In the genomic region with DNA sequence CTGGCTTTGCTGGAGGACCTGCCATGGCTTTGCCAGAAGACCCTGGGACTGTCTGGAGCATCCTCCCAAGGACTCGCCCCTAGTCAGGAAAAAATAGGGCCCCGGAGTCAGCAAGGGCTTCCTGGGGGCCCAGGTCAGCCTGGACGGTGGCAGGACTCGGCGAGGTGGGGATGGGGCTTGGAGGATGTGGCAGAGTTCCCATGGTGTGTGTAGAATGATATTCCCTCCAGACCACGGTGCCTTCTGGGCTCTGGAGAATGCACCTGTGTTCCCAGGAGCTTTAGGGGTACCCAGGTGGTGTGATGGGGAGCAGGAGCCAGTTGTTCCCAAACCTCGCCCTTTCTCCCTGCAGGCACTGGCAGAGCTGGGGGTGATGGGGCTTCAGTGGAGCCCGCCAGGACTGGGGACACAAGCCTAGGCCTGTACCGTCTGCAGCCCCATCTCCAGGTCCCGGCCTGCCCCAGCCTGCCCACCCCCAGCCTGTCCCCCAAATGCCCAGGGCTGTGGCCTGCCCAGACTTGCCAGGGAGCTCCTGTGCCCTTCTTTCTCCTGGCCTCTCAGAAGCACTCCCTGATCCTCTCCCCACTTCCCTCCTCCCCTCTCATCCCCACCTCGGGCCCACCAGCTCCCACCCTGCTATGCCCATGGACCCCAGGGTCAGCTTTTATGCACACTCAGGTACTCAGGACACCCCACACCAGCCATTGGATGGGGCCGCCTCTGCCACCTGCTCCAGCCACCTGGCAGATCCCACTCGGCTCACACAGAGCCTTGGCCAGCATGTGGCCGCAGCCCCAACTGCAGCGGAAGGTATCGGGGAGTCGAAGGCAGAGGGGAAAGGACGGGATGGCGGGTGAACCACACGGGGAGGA, we compare ENCODE assay signal across 15 cellular contexts.
A peak's percentile ranks its signal among the peaks of the same experiment; 100 is the strongest.
DNase-seq lines count a peak whose midpoint lies in the region; ATAC-seq and TF ChIP-seq lines count a peak whose summit lies in the region.
"Had no signal": no experiment of that assay in that cellular context is flagged by ENCODE, and none has a peak within 500 bp of the region (broad histone marks: within the 10 kb centered on the region; RNA-seq: fewer than 3 reads in every experiment).

No MANE protein-coding gene starts in this region.

- H3K9me3 ChIP-seq in left ventricle myocardium inferior (replicated peaks), result no peaks in the 10 kb centered on the region
- H3K9me3 ChIP-seq in psoas muscle, result no peaks in the 10 kb centered on the region

- peaks cover 7% of the 10 kb centered on the region for H3K36me3 Mint-ChIP-seq in WTC11

- intact Hi-C loops in left ventricle myocardium inferior (cut with micrococcal nuclease) (no loop called here), psoas muscle (cut with DNase I) (no loop called here)

- H3K27ac Mint-ChIP-seq in WTC11, result no peak overlapping the region
- H3K27ac Mint-ChIP-seq: CD8-positive, alpha-beta T cell; naive thymus-derived CD4-positive, alpha-beta T cell had no signal

- CTCF ChIA-PET in WTC11 (lab: Charles Lee), result interaction anchor here (0.6 kb wide), 1 partner anchor 88 kb away, joined by 3 read pairs; no protein-coding TSS in a partner anchor

- H3K4me3 ChIP-seq in left ventricle myocardium inferior, result no peak overlapping the region
- no peak overlapping the region for H3K4me3 ChIP-seq in psoas muscle

- peaks cover 71% of the 10 kb centered on the region for H3K27me3 Mint-ChIP-seq in WTC11 (ENCODE audit: low read depth)
- H3K27me3 Mint-ChIP-seq: naive thymus-derived CD4-positive, alpha-beta T cell had no signal

- peaks cover 17% of the 10 kb centered on the region for H3K4me1 Mint-ChIP-seq in WTC11

- H3K27ac ChIP-seq in left ventricle myocardium inferior (replicated peaks) (no peak overlapping the region), psoas muscle (no peak overlapping the region)

- H3K9me3 Mint-ChIP-seq in WTC11, result peaks cover 9% of the 10 kb centered on the region
- H3K9me3 Mint-ChIP-seq: CD8-positive, alpha-beta T cell had no signal

- no peaks in the 10 kb centered on the region for H3K36me3 ChIP-seq in left ventricle myocardium inferior
- no peaks in the 10 kb centered on the region for H3K36me3 ChIP-seq in psoas muscle (ENCODE audit: insufficient read depth in 1 of 2, low read depth in 1 of 2)

- ATAC-seq in WTC11 (peak; percentile 14; the same call in 1 of the 2 replicates), psoas muscle (no peak), GM21381 (IDR thresholded peaks at IDR 0.05; ENCODE audit: unreplicated experiment) (no peak), HG02642 (IDR thresholded peaks at IDR 0.05; ENCODE audit: poor library complexity, unreplicated experiment) (no peak)
- ATAC-seq: CD8-positive, alpha-beta T cell; naive thymus-derived CD4-positive, alpha-beta T cell had no signal

- TF ChIP-seq CTCF in WTC11 (IDR thresholded peaks at IDR 0.05) (no peak), left ventricle myocardium inferior (IDR thresholded peaks at IDR 0.05; ENCODE audit: borderline replicate concordance) (no peak), psoas muscle (IDR thresholded peaks at IDR 0.05) (no peak), GM13977 (IDR thresholded peaks at IDR 0.05; ENCODE audit: extremely low read depth, insufficient read depth, missing control alignments) (no peak)

- peaks cover 70% of the 10 kb centered on the region for H3K4me1 ChIP-seq in left ventricle myocardium inferior
- peaks cover 8% of the 10 kb centered on the region for H3K4me1 ChIP-seq in psoas muscle

- H3K27me3 ChIP-seq in left ventricle myocardium inferior (ENCODE audit: low read depth) (no peaks in the 10 kb centered on the region), psoas muscle (ENCODE audit: insufficient read depth in 3 of 3, low read length in 2 of 3) (peaks cover 0 to 17% (median 9%) of the 10 kb centered on the region in 3 donors)

- H3K4me3 Mint-ChIP-seq in WTC11, result no peak overlapping the region
- H3K4me3 Mint-ChIP-seq: CD8-positive, alpha-beta T cell; naive thymus-derived CD4-positive, alpha-beta T cell had no signal

- POLR2A ChIA-PET in WTC11 (lab: Charles Lee), result no interaction called here

- WGBS in psoas muscle, 3 donors, result 91 to 93% (median 92%) methylated on average over 18 to 20 of the region's 20 CpGs

- in situ Hi-C loops in GM13977 (cut with MboI; ENCODE audit: low pct_unique_long_range_greater_than_20kb, low sequenced_read_pairs, unreplicated experiment), result no loop called here

- DNase-seq in activated CD4-positive, CD25-positive, alpha-beta regulatory T cell treated with anti-CD3 and anti-CD28 coated beads, Interleukin-2, amount 50 U/mL, for 72 hours, result peak; percentile 23
- no peak for DNase-seq in activated CD4-positive, CD25-positive, alpha-beta regulatory T cell (lab: John Stamatoyannopoulos, UW)
- DNase-seq in WTC11 (ENCODE audit: low spot score) (peak; percentile 11), left ventricle myocardium inferior (peak; percentile 9), psoas muscle (peak; percentile 9 to 42), GM13977 (ENCODE audit: low spot score) (no peak)
- DNase-seq: amygdala, foreskin fibroblast, NCI-H526 treated with DMSO at 0.1 percent for 48 hours, RPMI8226, small intestine had no signal

TF ChIP-seq in WTC11, 78 proteins besides CTCF, POLR2A, EP300 and RAD21:
- TF ChIP-seq ESRRA (CRISPR knock-in tag; IDR thresholded peaks at IDR 0.05; ENCODE audit: borderline replicate concordance) (no peak), JAZF1 (CRISPR knock-in tag; IDR thresholded peaks at IDR 0.05) (no peak), RORB (CRISPR knock-in tag; IDR thresholded peaks at IDR 0.05) (no peak), NFYB (CRISPR knock-in tag; conservative IDR thresholded peaks at IDR 0.05; ENCODE audit: low read depth) (no peak), TEAD4 (CRISPR knock-in tag; IDR thresholded peaks at IDR 0.05) (no peak), ZNF263 (CRISPR knock-in tag; IDR thresholded peaks at IDR 0.05; ENCODE audit: low read depth) (no peak), MYBL2 (CRISPR knock-in tag; IDR thresholded peaks at IDR 0.05) (no peak), SMAD3 (CRISPR knock-in tag; IDR thresholded peaks at IDR 0.05; ENCODE audit: borderline replicate concordance) (no peak), TEAD1 (CRISPR knock-in tag; IDR thresholded peaks at IDR 0.05) (no peak), ZNF671 (CRISPR knock-in tag; IDR thresholded peaks at IDR 0.05) (no peak), GRHL2 (CRISPR knock-in tag; IDR thresholded peaks at IDR 0.05; ENCODE audit: insufficient replicate concordance, severe bottlenecking) (no peak), ZNF423 (CRISPR knock-in tag; IDR thresholded peaks at IDR 0.05) (no peak), FOXK1 (CRISPR knock-in tag; IDR thresholded peaks at IDR 0.05) (no peak), HMGA2 (CRISPR knock-in tag; IDR thresholded peaks at IDR 0.05) (no peak)
- TF ChIP-seq, protein P1, sequence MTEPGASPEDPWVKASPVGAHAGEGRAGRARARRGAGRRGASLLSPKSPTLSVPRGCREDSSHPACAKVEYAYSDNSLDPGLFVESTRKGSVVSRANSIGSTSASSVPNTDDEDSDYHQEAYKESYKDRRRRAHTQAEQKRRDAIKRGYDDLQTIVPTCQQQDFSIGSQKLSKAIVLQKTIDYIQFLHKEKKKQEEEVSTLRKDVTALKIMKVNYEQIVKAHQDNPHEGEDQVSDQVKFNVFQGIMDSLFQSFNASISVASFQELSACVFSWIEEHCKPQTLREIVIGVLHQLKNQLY (CRISPR knock-in tag; IDR thresholded peaks at IDR 0.05), result no peak
- TF ChIP-seq, protein P2, sequence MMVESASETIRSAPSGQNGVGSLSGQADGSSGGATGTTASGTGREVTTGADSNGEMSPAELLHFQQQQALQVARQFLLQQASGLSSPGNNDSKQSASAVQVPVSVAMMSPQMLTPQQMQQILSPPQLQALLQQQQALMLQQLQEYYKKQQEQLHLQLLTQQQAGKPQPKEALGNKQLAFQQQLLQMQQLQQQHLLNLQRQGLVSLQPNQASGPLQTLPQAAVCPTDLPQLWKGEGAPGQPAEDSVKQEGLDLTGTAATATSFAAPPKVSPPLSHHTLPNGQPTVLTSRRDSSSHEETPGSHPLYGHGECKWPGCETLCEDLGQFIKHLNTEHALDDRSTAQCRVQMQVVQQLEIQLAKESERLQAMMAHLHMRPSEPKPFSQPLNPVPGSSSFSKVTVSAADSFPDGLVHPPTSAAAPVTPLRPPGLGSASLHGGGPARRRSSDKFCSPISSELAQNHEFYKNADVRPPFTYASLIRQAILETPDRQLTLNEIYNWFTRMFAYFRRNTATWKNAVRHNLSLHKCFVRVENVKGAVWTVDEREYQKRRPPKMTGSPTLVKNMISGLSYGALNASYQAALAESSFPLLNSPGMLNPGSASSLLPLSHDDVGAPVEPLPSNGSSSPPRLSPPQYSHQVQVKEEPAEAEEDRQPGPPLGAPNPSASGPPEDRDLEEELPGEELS (CRISPR knock-in tag; IDR thresholded peaks at IDR 0.05), result no peak
- TF ChIP-seq, protein P3, sequence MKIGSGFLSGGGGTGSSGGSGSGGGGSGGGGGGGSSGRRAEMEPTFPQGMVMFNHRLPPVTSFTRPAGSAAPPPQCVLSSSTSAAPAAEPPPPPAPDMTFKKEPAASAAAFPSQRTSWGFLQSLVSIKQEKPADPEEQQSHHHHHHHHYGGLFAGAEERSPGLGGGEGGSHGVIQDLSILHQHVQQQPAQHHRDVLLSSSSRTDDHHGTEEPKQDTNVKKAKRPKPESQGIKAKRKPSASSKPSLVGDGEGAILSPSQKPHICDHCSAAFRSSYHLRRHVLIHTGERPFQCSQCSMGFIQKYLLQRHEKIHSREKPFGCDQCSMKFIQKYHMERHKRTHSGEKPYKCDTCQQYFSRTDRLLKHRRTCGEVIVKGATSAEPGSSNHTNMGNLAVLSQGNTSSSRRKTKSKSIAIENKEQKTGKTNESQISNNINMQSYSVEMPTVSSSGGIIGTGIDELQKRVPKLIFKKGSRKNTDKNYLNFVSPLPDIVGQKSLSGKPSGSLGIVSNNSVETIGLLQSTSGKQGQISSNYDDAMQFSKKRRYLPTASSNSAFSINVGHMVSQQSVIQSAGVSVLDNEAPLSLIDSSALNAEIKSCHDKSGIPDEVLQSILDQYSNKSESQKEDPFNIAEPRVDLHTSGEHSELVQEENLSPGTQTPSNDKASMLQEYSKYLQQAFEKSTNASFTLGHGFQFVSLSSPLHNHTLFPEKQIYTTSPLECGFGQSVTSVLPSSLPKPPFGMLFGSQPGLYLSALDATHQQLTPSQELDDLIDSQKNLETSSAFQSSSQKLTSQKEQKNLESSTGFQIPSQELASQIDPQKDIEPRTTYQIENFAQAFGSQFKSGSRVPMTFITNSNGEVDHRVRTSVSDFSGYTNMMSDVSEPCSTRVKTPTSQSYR (CRISPR knock-in tag; IDR thresholded peaks at IDR 0.05), result no peak
- TF ChIP-seq, protein P4, sequence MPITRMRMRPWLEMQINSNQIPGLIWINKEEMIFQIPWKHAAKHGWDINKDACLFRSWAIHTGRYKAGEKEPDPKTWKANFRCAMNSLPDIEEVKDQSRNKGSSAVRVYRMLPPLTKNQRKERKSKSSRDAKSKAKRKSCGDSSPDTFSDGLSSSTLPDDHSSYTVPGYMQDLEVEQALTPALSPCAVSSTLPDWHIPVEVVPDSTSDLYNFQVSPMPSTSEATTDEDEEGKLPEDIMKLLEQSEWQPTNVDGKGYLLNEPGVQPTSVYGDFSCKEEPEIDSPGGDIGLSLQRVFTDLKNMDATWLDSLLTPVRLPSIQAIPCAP (CRISPR knock-in tag; IDR thresholded peaks at IDR 0.05), result no peak
TF ChIP-seq in WTC11: peak in this region for 0.

Comparison
In these comparisons a context has a peak if more than half of its experiments do, and no peak if none do; other contexts are left out.
1. DNase-seq: peak in activated CD4-positive, CD25-positive, alpha-beta regulatory T cell treated with anti-CD3 and anti-CD28 coated beads, Interleukin-2, amount 50 U/mL, for 72 hours (single experiment), WTC11 (single experiment), left ventricle myocardium inferior (single experiment) and psoas muscle (2 of 2); none in activated CD4-positive, CD25-positive, alpha-beta regulatory T cell (0 of 4) and GM13977 (single experiment).